1 cellular context compared by ENCODE assay signal in the genomic region with DNA sequence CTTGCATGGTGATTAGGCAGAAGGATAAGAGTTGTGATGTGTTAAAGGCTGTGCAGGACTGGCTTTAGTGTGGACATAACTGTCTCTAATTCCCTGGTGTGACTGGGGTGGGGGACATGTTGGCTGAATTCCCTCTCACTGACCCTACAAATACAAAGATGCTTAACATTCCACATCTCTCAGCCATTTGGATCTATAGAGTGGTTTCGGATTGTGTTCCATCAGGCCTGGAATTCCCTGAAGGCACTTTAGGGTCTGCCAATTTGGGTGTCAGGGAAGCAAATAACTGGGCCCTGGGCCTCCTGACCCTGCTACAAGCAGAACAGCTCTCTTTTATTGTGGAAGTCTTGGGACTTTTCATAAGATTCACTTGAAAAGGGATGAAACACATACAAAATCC.
TF ChIP-seq lines count a peak whose summit lies in the region.

No MANE protein-coding gene starts in this region.

TF ChIP-seq in WTC11, 78 proteins besides CTCF, POLR2A, EP300 and RAD21 (continued from another document):
- TF ChIP-seq IRF1 (CRISPR knock-in tag; IDR thresholded peaks at IDR 0.05) (no peak), ZNF317 (CRISPR knock-in tag; IDR thresholded peaks at IDR 0.05; ENCODE audit: borderline replicate concordance, low read depth) (no peak), NR2C2 (CRISPR knock-in tag; IDR thresholded peaks at IDR 0.05) (no peak), KAT7 (CRISPR knock-in tag; IDR thresholded peaks at IDR 0.05; ENCODE audit: borderline replicate concordance) (no peak), NR3C1 (CRISPR knock-in tag; conservative IDR thresholded peaks at IDR 0.05; ENCODE audit: low read depth) (no peak), GABPB1 (CRISPR knock-in tag; IDR thresholded peaks at IDR 0.05) (no peak)
- TF ChIP-seq, protein P1, sequence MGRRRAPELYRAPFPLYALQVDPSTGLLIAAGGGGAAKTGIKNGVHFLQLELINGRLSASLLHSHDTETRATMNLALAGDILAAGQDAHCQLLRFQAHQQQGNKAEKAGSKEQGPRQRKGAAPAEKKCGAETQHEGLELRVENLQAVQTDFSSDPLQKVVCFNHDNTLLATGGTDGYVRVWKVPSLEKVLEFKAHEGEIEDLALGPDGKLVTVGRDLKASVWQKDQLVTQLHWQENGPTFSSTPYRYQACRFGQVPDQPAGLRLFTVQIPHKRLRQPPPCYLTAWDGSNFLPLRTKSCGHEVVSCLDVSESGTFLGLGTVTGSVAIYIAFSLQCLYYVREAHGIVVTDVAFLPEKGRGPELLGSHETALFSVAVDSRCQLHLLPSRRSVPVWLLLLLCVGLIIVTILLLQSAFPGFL (CRISPR knock-in tag; IDR thresholded peaks at IDR 0.05; ENCODE audit: borderline replicate concordance), result no peak
